Comparison of ENCODE assay signal across 8 cellular contexts in genomic region chr10:35643151-35643975, GRCh38. TPM values are rescaled to one million over a fixed set of nuclear protein-coding genes. Genes with fewer than 3 reads are reported as not detected.
DNase-seq lines count a peak whose midpoint lies in the region; ATAC-seq and FAIRE-seq lines count a peak whose summit lies in the region.

No MANE protein-coding gene starts in this region.

- H3K4me3 Mint-ChIP-seq in activated T-helper 17 cell treated with anti-CD3 and anti-CD28 coated beads, Interleukin-2, amount 50 U/mL, for 72 hours = peak overlapping the region; percentile 85
- peak overlapping the region; percentile 77 to 95 (median 87) for H3K4me3 Mint-ChIP-seq in naive thymus-derived CD8-positive, alpha-beta T cell

- H3K4me3 ChIP-seq in aorta (ENCODE audit: low read length in 2 of 2) = peak overlapping the region; percentile 42 to 79

- peaks cover 6% of the 10 kb centered on the region for H3K4me1 Mint-ChIP-seq in activated T-helper 17 cell treated with anti-CD3 and anti-CD28 coated beads, Interleukin-2, amount 50 U/mL, for 72 hours
- H3K4me1 Mint-ChIP-seq in naive thymus-derived CD8-positive, alpha-beta T cell = peaks cover 10 to 37% (median 23%) of the 10 kb centered on the region in 4 donors

- POLR2A ChIA-PET in naive thymus-derived CD8-positive, alpha-beta T cell (lab: Charles Lee) = no interaction called here

- FAIRE-seq in frontal cortex (lab: Jason Lieb, UNC) = no peak

- no peaks in the 10 kb centered on the region for H3K36me3 ChIP-seq in aorta (ENCODE audit: control insufficient read depth in 1 of 2, insufficient read depth in 2 of 2, low read length in 1 of 2)

- no peaks in the 10 kb centered on the region for H3K36me3 Mint-ChIP-seq in activated T-helper 17 cell treated with anti-CD3 and anti-CD28 coated beads, Interleukin-2, amount 50 U/mL, for 72 hours (ENCODE audit: low read depth)
- no peaks in the 10 kb centered on the region for H3K36me3 Mint-ChIP-seq in naive thymus-derived CD8-positive, alpha-beta T cell

- H3K4me1 ChIP-seq in aorta (ENCODE audit: control insufficient read depth in 1 of 2, insufficient read depth in 2 of 2, low read length in 2 of 2) = no peaks in the 10 kb centered on the region

- intact Hi-C loops in aorta (cut with DNase I) = loop anchor here (5.0 to 10.0 kb wide), 4 partner anchors 531 to 864 kb away; no protein-coding TSS in a partner anchor

- H3K9me3 Mint-ChIP-seq in activated T-helper 17 cell treated with anti-CD3 and anti-CD28 coated beads, Interleukin-2, amount 50 U/mL, for 72 hours = no peaks in the 10 kb centered on the region
- no peaks in the 10 kb centered on the region for H3K9me3 Mint-ChIP-seq in naive thymus-derived CD8-positive, alpha-beta T cell

- no peaks in the 10 kb centered on the region for H3K27me3 ChIP-seq in aorta (ENCODE audit: control insufficient read depth in 1 of 2, insufficient read depth in 2 of 2, low read length in 1 of 2)

- no peak for ATAC-seq in activated T-helper 17 cell treated with anti-CD3 and anti-CD28 coated beads, Interleukin-2, amount 50 U/mL, for 72 hours (replicated peaks)
- no peak for ATAC-seq in naive thymus-derived CD8-positive, alpha-beta T cell
- peak; percentile 73 for ATAC-seq in aorta (ENCODE audit: low FRiP score)

- H3K27ac Mint-ChIP-seq in activated T-helper 17 cell treated with anti-CD3 and anti-CD28 coated beads, Interleukin-2, amount 50 U/mL, for 72 hours = no peak overlapping the region
- peak overlapping the region in 7 of 10 donors; percentile 12 to 50 (median 21) for H3K27ac Mint-ChIP-seq in naive thymus-derived CD8-positive, alpha-beta T cell

- H3K27ac ChIP-seq in aorta (ENCODE audit: low read depth in 1 of 2, low read length in 2 of 2) = peak overlapping the region in 1 of 2 donors; percentile 2

- DNase-seq in Daoy (ENCODE audit: low read depth) (peak; percentile 57), NCI-H1417 treated with DMSO at 0.1 percent for 48 hours (lab: John Stamatoyannopoulos, UW) (peak; percentile 34), frontal cortex (ENCODE audit: low spot score in 2 of 2) (peak; percentile 66 to 67), aorta (peak; percentile 89 to 93), GDM1 (lab: John Stamatoyannopoulos, UW) (no peak), cortex of kidney (lab: John Stamatoyannopoulos, UW) (no peak)
- DNase-seq in naive thymus-derived CD8-positive, alpha-beta T cell = peak in 4 of 10 donors; percentile 16 to 26 (median 19)

- peaks cover 14% of the 10 kb centered on the region for H3K27me3 Mint-ChIP-seq in activated T-helper 17 cell treated with anti-CD3 and anti-CD28 coated beads, Interleukin-2, amount 50 U/mL, for 72 hours
- H3K27me3 Mint-ChIP-seq in naive thymus-derived CD8-positive, alpha-beta T cell = peaks cover 7 to 46% (median 15%) of the 10 kb centered on the region in 5 donors

- 0 to 1% methylated on average over 38 of the region's 38 CpGs for WGBS in aorta, 2 donors

- peaks cover 3% of the 10 kb centered on the region for H3K9me3 ChIP-seq in aorta (ENCODE audit: control insufficient read depth, low read length)

RNA-seq across cellular contexts. Expression of gene FZD8, which starts 1.3 kb away (rescaled TPM):
- 10.5 and 11.1 TPM in 2 replicates for total RNA-seq in Daoy (2014; rRNA removed; shearing (Covaris generic))
- under 1 TPM in 1 of 2 donors, not detected in 1; 0.39 TPM for total RNA-seq in activated T-helper 17 cell treated with anti-CD3 and anti-CD28 coated beads, Interleukin-2, amount 50 U/mL, for 72 hours
- total RNA-seq in frontal cortex = 13.0 TPM
- under 1 TPM; 0.60 to 0.63 TPM for total RNA-seq in naive thymus-derived CD8-positive, alpha-beta T cell
- under 1 TPM in 1 of 3 donors, not detected in 2; 0.03 TPM for polyA plus RNA-seq in naive thymus-derived CD8-positive, alpha-beta T cell
- total RNA-seq in aorta = 10 to 100 TPM in 1 of 2 donors, 1 to 10 TPM in 1; 8.2 to 28.6 TPM
- 1 to 10 TPM in 1 of 2 donors, under 1 TPM in 1; 0.50 to 9.2 TPM for polyA plus RNA-seq in aorta

RNA-seq across cellular contexts. Expression of gene GJD4, which starts 38.2 kb away (rescaled TPM):
- not detected in 2 replicates for total RNA-seq in Daoy (2014; rRNA removed; shearing (Covaris generic))
- under 1 TPM in 1 of 2 donors, not detected in 1; 0.15 TPM for total RNA-seq in activated T-helper 17 cell treated with anti-CD3 and anti-CD28 coated beads, Interleukin-2, amount 50 U/mL, for 72 hours
- total RNA-seq in frontal cortex = not detected
- total RNA-seq in naive thymus-derived CD8-positive, alpha-beta T cell = not detected
- polyA plus RNA-seq in naive thymus-derived CD8-positive, alpha-beta T cell = not detected
- total RNA-seq in aorta = not detected
- not detected for polyA plus RNA-seq in aorta

Comparison
In these comparisons a context has a peak if more than half of its experiments do, and no peak if none do; other contexts are left out.
1. DNase-seq: peak in Daoy (single experiment), NCI-H1417 treated with DMSO at 0.1 percent for 48 hours (single experiment), frontal cortex (2 of 2) and aorta (2 of 2); none in GDM1 (single experiment) and cortex of kidney (single experiment).